ENCODE assay signal across 23 cellular contexts in the genomic region with DNA sequence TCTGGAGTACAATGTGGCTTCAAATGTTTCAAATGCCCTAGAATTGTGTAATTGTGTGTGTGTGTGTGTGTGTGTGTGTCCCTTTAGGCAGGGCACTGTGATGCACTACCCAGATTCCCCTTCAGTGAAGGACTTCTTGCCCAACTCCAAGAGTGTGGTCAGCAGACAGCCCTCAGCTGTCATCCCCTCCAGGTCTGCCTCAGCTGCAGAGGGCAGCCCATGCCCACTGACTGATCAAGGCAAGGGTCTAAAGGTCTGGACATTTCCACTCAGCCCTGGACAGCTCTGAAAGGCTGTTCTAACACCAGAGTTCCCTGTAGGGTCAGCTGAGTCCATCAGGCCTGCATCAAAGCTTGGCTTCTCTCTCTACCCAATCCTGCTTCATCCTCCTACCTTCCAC.
DNase-seq lines count a peak whose midpoint lies in the region; ATAC-seq, FAIRE-seq and TF ChIP-seq lines count a peak whose summit lies in the region.
"Had no signal": no experiment of that assay in that cellular context is flagged by ENCODE, and none has a peak within 500 bp of the region (broad histone marks: within the 10 kb centered on the region; RNA-seq: fewer than 3 reads in every experiment).

No MANE protein-coding gene starts in this region.

- TF ChIP-seq RAD21 in HepG2 (CRISPR knock-in tag; IDR thresholded peaks at IDR 0.05): peak; percentile 73; the same call in 1 of the 2 replicates

- H3K36me3 ChIP-seq in HepG2 (replicated peaks in 1 of 2; ENCODE audit: control insufficient read depth in 1 of 2, insufficient read depth in 2 of 2, low read length in 2 of 2) (no peaks in the 10 kb centered on the region), left ventricle myocardium inferior (no peaks in the 10 kb centered on the region)

- TF ChIP-seq POLR2A in HepG2 (IDR thresholded peaks at IDR 0.05; ENCODE audit: insufficient read depth in 1 of 2, low read depth in 2 of 2, low read length in 2 of 2): peak in 1 of 2 experiments; percentile 29; a peak in 1 of 4 replicates

- FAIRE-seq in HepG2 (lab: Jason Lieb, UNC): no peak

- H3K27me3 ChIP-seq in HepG2 (ENCODE audit: control insufficient read depth in 1 of 2, insufficient read depth in 2 of 2, low read length in 2 of 2) (no peaks in the 10 kb centered on the region), left ventricle myocardium inferior (ENCODE audit: low read depth) (no peaks in the 10 kb centered on the region)

- H3K27ac ChIP-seq in HepG2 (ENCODE audit: extremely low read length, insufficient read depth, low read length) (peak overlapping the region; percentile 83), left ventricle myocardium inferior (replicated peaks) (no peak overlapping the region)
- H3K27ac ChIP-seq: HL-60 had no signal

- H3K4me1 Mint-ChIP-seq in progenitor cell of endocrine pancreas (ENCODE audit: low read depth): peaks cover 12% of the 10 kb centered on the region

- peak; percentile 92 for ATAC-seq in HepG2
- ATAC-seq in HG03521 (IDR thresholded peaks at IDR 0.05; ENCODE audit: unreplicated experiment): no peak
- ATAC-seq: Panc1, SK-N-SH treated with all-trans-retinoic acid at 6 μM for 48 hours had no signal

- no peaks in the 10 kb centered on the region for H3K36me3 Mint-ChIP-seq in progenitor cell of endocrine pancreas (ENCODE audit: insufficient read depth)
- H3K36me3 Mint-ChIP-seq: CD4-positive, CD25-positive, alpha-beta regulatory T cell had no signal

- no peaks in the 10 kb centered on the region for H3K27me3 Mint-ChIP-seq in progenitor cell of endocrine pancreas

- H3K4me3 ChIP-seq in HepG2 (replicated peaks in 1 of 3; ENCODE audit: insufficient read depth in 1 of 3, low read depth in 2 of 3, low read length in 3 of 3) (peak overlapping the region in 1 of 3 experiments; percentile 44; a peak in 1 of 6 replicates), left ventricle myocardium inferior (no peak overlapping the region)

- CTCF ChIA-PET in HepG2 (lab: Yijun Ruan, JAX; ENCODE audit: low intra/inter-chr PET ratio, low total read pairs): no interaction called here

- POLR2A ChIA-PET in HepG2 (lab: Yijun Ruan, JAX): interaction anchor here (1.0 to 2.3 kb wide), 4 partner anchors 9 to 114 kb away, joined by 3 to 26 read pairs (median 12); a partner anchor contains a TSS

- no peaks in the 10 kb centered on the region for H4K20me1 ChIP-seq in HepG2 (ENCODE audit: insufficient read depth, low read length)

- DNase-seq in Caki2 (ENCODE audit: low read depth) (peak; percentile 3), amniotic epithelial cell (ENCODE audit: low read depth) (peak; percentile 75), HepG2 (ENCODE audit: low spot score) (peak; percentile 71), progenitor cell of endocrine pancreas (ENCODE audit: low spot score, unreplicated experiment) (no peak), NCI-H226 (no peak), left ventricle myocardium inferior (no peak), HuH-7 (ENCODE audit: low spot score) (no peak)
- DNase-seq: CD4-positive, CD25-positive, alpha-beta regulatory T cell; DMS153; EL; GF-D8; KG1; NCI-H1105; NCI-H146; NCI-H2029; NCI-H2227 treated with DMSO at 0.1 percent for 48 hours; NCI-H524; NCI-H774; NK-92 treated with Interleukin-12 subunit alpha and Interleukin-12 subunit beta, amount 100 ng/mL, for 24 hours had no signal

- intact Hi-C loops in HepG2 (cut with micrococcal nuclease; ENCODE audit: unreplicated experiment): no loop called here
- intact Hi-C loops in left ventricle myocardium inferior (cut with micrococcal nuclease): no loop called here

- no peaks in the 10 kb centered on the region for H3K79me2 ChIP-seq in HepG2 (ENCODE audit: insufficient read depth, low read length)

- H3K27ac Mint-ChIP-seq in progenitor cell of endocrine pancreas: peak overlapping the region; percentile 53
- H3K27ac Mint-ChIP-seq: CD4-positive, CD25-positive, alpha-beta regulatory T cell had no signal

- peaks cover 55% of the 10 kb centered on the region for H3K4me1 ChIP-seq in HepG2 (ENCODE audit: insufficient read depth, low read length)
- no peaks in the 10 kb centered on the region for H3K4me1 ChIP-seq in left ventricle myocardium inferior

- H3K9me3 Mint-ChIP-seq in progenitor cell of endocrine pancreas (ENCODE audit: low read depth): peaks cover 6% of the 10 kb centered on the region
- H3K9me3 Mint-ChIP-seq: CD4-positive, CD25-positive, alpha-beta regulatory T cell had no signal

- TF ChIP-seq EP300 in HepG2 (IDR thresholded peaks at IDR 0.05; ENCODE audit: low read depth in 2 of 2, low read length in 2 of 2) (no peak), HepG2 (CRISPR knock-in tag; IDR thresholded peaks at IDR 0.05; ENCODE audit: borderline replicate concordance) (no peak)

- no TSS peak for BruUV-seq in HepG2 (replicated peaks; lab: Mats Ljungman, UMichigan)

- peak overlapping the region; percentile 59; the same call in 1 of the 2 replicates for H3K9ac ChIP-seq in HepG2 (ENCODE audit: insufficient read depth, low read depth, low read length)

- no peak overlapping the region for H2AFZ ChIP-seq in HepG2 (ENCODE audit: low read length)

- peak overlapping the region; percentile 81 for H3K4me2 ChIP-seq in HepG2 (ENCODE audit: low read depth, low read length)

- no peak overlapping the region for H3K4me3 Mint-ChIP-seq in progenitor cell of endocrine pancreas (ENCODE audit: low read depth)
- H3K4me3 Mint-ChIP-seq: CD4-positive, CD25-positive, alpha-beta regulatory T cell had no signal

- in situ Hi-C loops in Caki2 (cut with HindIII; ENCODE audit: low pct_unique_long_range_greater_than_20kb, low sequenced_read_pairs): no loop called here
- in situ Hi-C loops in HepG2 (cut with HindIII; ENCODE audit: extremely low pct_ligation_motif_present, low pct_unique_long_range_greater_than_20kb): loop anchor here (10.0 kb wide), 1 partner anchor 113 kb away; no protein-coding TSS in a partner anchor

- H3K9me3 ChIP-seq in HepG2 (ENCODE audit: low read length) (no peaks in the 10 kb centered on the region), left ventricle myocardium inferior (replicated peaks) (no peaks in the 10 kb centered on the region)

- TF ChIP-seq CTCF in HepG2 (CRISPR knock-in tag; IDR thresholded peaks at IDR 0.05): peak; percentile 91
- no peak for TF ChIP-seq CTCF in progenitor cell of endocrine pancreas (IDR thresholded peaks at IDR 0.05; ENCODE audit: unreplicated experiment)
- no peak for TF ChIP-seq CTCF in left ventricle myocardium inferior (IDR thresholded peaks at IDR 0.05; ENCODE audit: borderline replicate concordance)

TF ChIP-seq in HepG2, 621 proteins besides CTCF, POLR2A, EP300 and RAD21 (continues in another document):
- TF ChIP-seq RXRB (CRISPR knock-in tag; IDR thresholded peaks at IDR 0.05; ENCODE audit: borderline replicate concordance) (peak; percentile 82; the same call in 1 of the 2 replicates), HNF4A (CRISPR knock-in tag; IDR thresholded peaks at IDR 0.05) (peak; percentile 74), ZSCAN12 (CRISPR knock-in tag; IDR thresholded peaks at IDR 0.05) (no peak), MXI1 (IDR thresholded peaks at IDR 0.05; ENCODE audit: borderline replicate concordance, low read depth, low read length) (peak; percentile 35; the same call in 1 of the 3 replicates), YEATS2 (CRISPR knock-in tag; IDR thresholded peaks at IDR 0.05; ENCODE audit: borderline replicate concordance) (peak; percentile 65), ZNF292 (CRISPR knock-in tag; IDR thresholded peaks at IDR 0.05; ENCODE audit: borderline replicate concordance, low read depth) (peak; percentile 40; the same call in 1 of the 2 replicates), SAP130 (CRISPR knock-in tag; IDR thresholded peaks at IDR 0.05; ENCODE audit: low read depth) (peak; percentile 52), STAG1 (CRISPR knock-in tag; IDR thresholded peaks at IDR 0.05) (peak; percentile 81), MIXL1 (CRISPR knock-in tag; IDR thresholded peaks at IDR 0.05) (0 out of 2 replicates have a peak, but pooled peaks have one; percentile 17), ZNF788 (CRISPR knock-in tag; IDR thresholded peaks at IDR 0.05; ENCODE audit: borderline replicate concordance) (peak; percentile 33; the same call in 1 of the 2 replicates), POGZ (CRISPR knock-in tag; IDR thresholded peaks at IDR 0.05) (0 out of 2 replicates have a peak, but pooled peaks have one; percentile 32), ZNF329 (CRISPR knock-in tag; IDR thresholded peaks at IDR 0.05; ENCODE audit: low read depth) (no peak)
- TF ChIP-seq, protein P1, sequence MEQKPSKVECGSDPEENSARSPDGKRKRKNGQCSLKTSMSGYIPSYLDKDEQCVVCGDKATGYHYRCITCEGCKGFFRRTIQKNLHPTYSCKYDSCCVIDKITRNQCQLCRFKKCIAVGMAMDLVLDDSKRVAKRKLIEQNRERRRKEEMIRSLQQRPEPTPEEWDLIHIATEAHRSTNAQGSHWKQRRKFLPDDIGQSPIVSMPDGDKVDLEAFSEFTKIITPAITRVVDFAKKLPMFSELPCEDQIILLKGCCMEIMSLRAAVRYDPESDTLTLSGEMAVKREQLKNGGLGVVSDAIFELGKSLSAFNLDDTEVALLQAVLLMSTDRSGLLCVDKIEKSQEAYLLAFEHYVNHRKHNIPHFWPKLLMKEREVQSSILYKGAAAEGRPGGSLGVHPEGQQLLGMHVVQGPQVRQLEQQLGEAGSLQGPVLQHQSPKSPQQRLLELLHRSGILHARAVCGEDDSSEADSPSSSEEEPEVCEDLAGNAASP (CRISPR knock-in tag; IDR thresholded peaks at IDR 0.05; ENCODE audit: borderline replicate concordance): peak; percentile 80; the same call in 1 of the 2 replicates
- TF ChIP-seq, protein P2, sequence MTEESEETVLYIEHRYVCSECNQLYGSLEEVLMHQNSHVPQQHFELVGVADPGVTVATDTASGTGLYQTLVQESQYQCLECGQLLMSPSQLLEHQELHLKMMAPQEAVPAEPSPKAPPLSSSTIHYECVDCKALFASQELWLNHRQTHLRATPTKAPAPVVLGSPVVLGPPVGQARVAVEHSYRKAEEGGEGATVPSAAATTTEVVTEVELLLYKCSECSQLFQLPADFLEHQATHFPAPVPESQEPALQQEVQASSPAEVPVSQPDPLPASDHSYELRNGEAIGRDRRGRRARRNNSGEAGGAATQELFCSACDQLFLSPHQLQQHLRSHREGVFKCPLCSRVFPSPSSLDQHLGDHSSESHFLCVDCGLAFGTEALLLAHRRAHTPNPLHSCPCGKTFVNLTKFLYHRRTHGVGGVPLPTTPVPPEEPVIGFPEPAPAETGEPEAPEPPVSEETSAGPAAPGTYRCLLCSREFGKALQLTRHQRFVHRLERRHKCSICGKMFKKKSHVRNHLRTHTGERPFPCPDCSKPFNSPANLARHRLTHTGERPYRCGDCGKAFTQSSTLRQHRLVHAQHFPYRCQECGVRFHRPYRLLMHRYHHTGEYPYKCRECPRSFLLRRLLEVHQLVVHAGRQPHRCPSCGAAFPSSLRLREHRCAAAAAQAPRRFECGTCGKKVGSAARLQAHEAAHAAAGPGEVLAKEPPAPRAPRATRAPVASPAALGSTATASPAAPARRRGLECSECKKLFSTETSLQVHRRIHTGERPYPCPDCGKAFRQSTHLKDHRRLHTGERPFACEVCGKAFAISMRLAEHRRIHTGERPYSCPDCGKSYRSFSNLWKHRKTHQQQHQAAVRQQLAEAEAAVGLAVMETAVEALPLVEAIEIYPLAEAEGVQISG (CRISPR knock-in tag; IDR thresholded peaks at IDR 0.05): 0 out of 2 replicates have a peak, but pooled peaks have one; percentile 20

Comparison
In these comparisons a context has a peak if more than half of its experiments do, and no peak if none do; other contexts are left out.
1. DNase-seq: peak in Caki2 (single experiment), amniotic epithelial cell (single experiment) and HepG2 (single experiment); none in progenitor cell of endocrine pancreas (single experiment), NCI-H226 (single experiment), left ventricle myocardium inferior (single experiment) and HuH-7 (single experiment).